13 cellular contexts compared by ENCODE assay signal in genomic region chr9:20872340-20872977, GRCh38.
DNase-seq lines count a peak whose midpoint lies in the region; ATAC-seq, FAIRE-seq and TF ChIP-seq lines count a peak whose summit lies in the region.
"Had no signal": no experiment of that assay in that cellular context is flagged by ENCODE, and none has a peak within 500 bp of the region (broad histone marks: within the 10 kb centered on the region; RNA-seq: fewer than 3 reads in every experiment).

No MANE protein-coding gene starts in this region.

- TF ChIP-seq POLR2A in HepG2 (IDR thresholded peaks at IDR 0.05; ENCODE audit: insufficient read depth in 1 of 2, low read depth in 2 of 2, low read length in 2 of 2) (no peak), right lobe of liver (IDR thresholded peaks at IDR 0.05) (no peak)

- DNase-seq in HepG2 (ENCODE audit: low spot score) (no peak), right lobe of liver (no peak), SK-N-SH (no peak), fibroblast of villous mesenchyme (ENCODE audit: low read depth) (peak; percentile 86), upper lobe of right lung (no peak), T-helper 9 cell (no peak)
- no peak for DNase-seq in stimulated activated CD4-positive, alpha-beta T cell treated with anti-CD3 and anti-CD28 coated beads, Interleukin-4, amount 100 ng/mL, for 1 hour
- no peak for DNase-seq in natural killer cell treated with Interleukin-12 subunit alpha and Interleukin-12 subunit beta and Interleukin-15 and Interleukin-18, amount 100 ng/mL, for 72 hours (ENCODE audit: low spot score)
- DNase-seq: NCI-H1694 treated with DMSO at 0.1 percent for 48 hours, nephron progenitor cell had no signal

- no peaks in the 10 kb centered on the region for H3K27me3 ChIP-seq in HepG2 (ENCODE audit: control insufficient read depth in 1 of 2, insufficient read depth in 2 of 2, low read length in 2 of 2)
- H3K27me3 ChIP-seq in right lobe of liver: no peaks in the 10 kb centered on the region
- no peaks in the 10 kb centered on the region for H3K27me3 ChIP-seq in SK-N-SH (ENCODE audit: insufficient read depth)
- H3K27me3 ChIP-seq in upper lobe of right lung: no peaks in the 10 kb centered on the region
- H3K27me3 ChIP-seq: vagina had no signal

- H3K9me3 Mint-ChIP-seq in natural killer cell treated with Interleukin-12 subunit alpha and Interleukin-12 subunit beta and Interleukin-15 and Interleukin-18, amount 100 ng/mL, for 72 hours: no peaks in the 10 kb centered on the region
- H3K9me3 Mint-ChIP-seq: nephron progenitor cell had no signal

- H3F3A ChIP-seq in SK-N-SH (replicated peaks; ENCODE audit: insufficient read depth): peaks cover 6% of the 10 kb centered on the region

- no peak overlapping the region for H3K4me3 Mint-ChIP-seq in natural killer cell treated with Interleukin-12 subunit alpha and Interleukin-12 subunit beta and Interleukin-15 and Interleukin-18, amount 100 ng/mL, for 72 hours
- H3K4me3 Mint-ChIP-seq: nephron progenitor cell had no signal

- no peaks in the 10 kb centered on the region for H3K4me1 ChIP-seq in HepG2 (ENCODE audit: insufficient read depth, low read length)
- H3K4me1 ChIP-seq in right lobe of liver: no peaks in the 10 kb centered on the region
- peaks cover 0 to 5% of the 10 kb centered on the region in 2 experiments; a peak in 1 of 4 replicates for H3K4me1 ChIP-seq in SK-N-SH (ENCODE audit: control insufficient read depth in 1 of 2, insufficient read depth in 2 of 2, low read depth in 1 of 2, low read length in 1 of 2)
- no peaks in the 10 kb centered on the region for H3K4me1 ChIP-seq in upper lobe of right lung
- H3K4me1 ChIP-seq: vagina had no signal

- H4K20me1 ChIP-seq in HepG2 (ENCODE audit: insufficient read depth, low read length) (no peaks in the 10 kb centered on the region), SK-N-SH (ENCODE audit: insufficient read depth) (no peaks in the 10 kb centered on the region)

- H3K4me1 Mint-ChIP-seq in natural killer cell treated with Interleukin-12 subunit alpha and Interleukin-12 subunit beta and Interleukin-15 and Interleukin-18, amount 100 ng/mL, for 72 hours (ENCODE audit: low read depth in 2 of 2): peaks cover 6 to 11% of the 10 kb centered on the region in 2 donors

- WGBS in HepG2 (ENCODE audit: low lambda C conversion rate): 90% methylated on average over 1 of the region's 1 CpG
- WGBS in right lobe of liver (ENCODE audit: insufficient coverage, low coverage, low lambda C conversion rate, missing lambda C conversion rate): 80% methylated on average over 1 of the region's 1 CpG
- 57% methylated on average over 1 of the region's 1 CpG for WGBS in SK-N-SH (ENCODE audit: low lambda C conversion rate)

- H2AFZ ChIP-seq in HepG2 (ENCODE audit: low read length) (no peak overlapping the region), SK-N-SH (ENCODE audit: low read depth) (no peak overlapping the region)

- peak overlapping the region in 1 of 2 donors; percentile 13 for H3K27ac Mint-ChIP-seq in natural killer cell treated with Interleukin-12 subunit alpha and Interleukin-12 subunit beta and Interleukin-15 and Interleukin-18, amount 100 ng/mL, for 72 hours
- H3K27ac Mint-ChIP-seq: nephron progenitor cell had no signal

- H3K9me2 ChIP-seq in SK-N-SH: no peaks in the 10 kb centered on the region

- H3K79me2 ChIP-seq in HepG2 (ENCODE audit: insufficient read depth, low read length) (no peaks in the 10 kb centered on the region), SK-N-SH (ENCODE audit: insufficient read depth) (no peaks in the 10 kb centered on the region)

- TF ChIP-seq CTCF in HepG2 (CRISPR knock-in tag; IDR thresholded peaks at IDR 0.05) (no peak), right lobe of liver (IDR thresholded peaks at IDR 0.05) (no peak), SK-N-SH (IDR thresholded peaks at IDR 0.05) (no peak), fibroblast of villous mesenchyme (IDR thresholded peaks at IDR 0.05; ENCODE audit: insufficient read depth, low read depth, low read length) (no peak), upper lobe of right lung (IDR thresholded peaks at IDR 0.05) (no peak)

- TF ChIP-seq EP300 in HepG2 (IDR thresholded peaks at IDR 0.05; ENCODE audit: low read depth in 2 of 2, low read length in 2 of 2) (no peak), HepG2 (CRISPR knock-in tag; IDR thresholded peaks at IDR 0.05; ENCODE audit: borderline replicate concordance) (no peak), SK-N-SH (IDR thresholded peaks at IDR 0.05; ENCODE audit: borderline replicate concordance in 1 of 2, low read depth in 1 of 2, low read length in 1 of 2) (peak in 1 of 2 experiments; percentile 37; a peak in 1 of 4 replicates)

- no peak for FAIRE-seq in HepG2 (lab: Jason Lieb, UNC)
- FAIRE-seq: GM12891 had no signal

- H3K4me3 ChIP-seq in HepG2 (replicated peaks in 1 of 3; ENCODE audit: insufficient read depth in 1 of 3, low read depth in 2 of 3, low read length in 3 of 3) (no peak overlapping the region), right lobe of liver (no peak overlapping the region), SK-N-SH (ENCODE audit: low read depth in 2 of 2, low read length in 1 of 2) (no peak overlapping the region), fibroblast of villous mesenchyme (ENCODE audit: low read depth, low read length) (no peak overlapping the region), upper lobe of right lung (no peak overlapping the region)
- H3K4me3 ChIP-seq: vagina had no signal

- ATAC-seq in HepG2 (no peak), right lobe of liver (no peak), upper lobe of right lung (peak; percentile 25)
- no peak for ATAC-seq in natural killer cell treated with Interleukin-12 subunit alpha and Interleukin-12 subunit beta and Interleukin-15 and Interleukin-18, amount 100 ng/mL, for 72 hours

- no peaks in the 10 kb centered on the region for H3K36me3 Mint-ChIP-seq in natural killer cell treated with Interleukin-12 subunit alpha and Interleukin-12 subunit beta and Interleukin-15 and Interleukin-18, amount 100 ng/mL, for 72 hours

- H3K9me3 ChIP-seq in HepG2 (ENCODE audit: low read length) (no peaks in the 10 kb centered on the region), right lobe of liver (no peaks in the 10 kb centered on the region), SK-N-SH (no peaks in the 10 kb centered on the region), upper lobe of right lung (no peaks in the 10 kb centered on the region)
- H3K9me3 ChIP-seq: vagina had no signal

- no peaks in the 10 kb centered on the region for H3K27me3 Mint-ChIP-seq in natural killer cell treated with Interleukin-12 subunit alpha and Interleukin-12 subunit beta and Interleukin-15 and Interleukin-18, amount 100 ng/mL, for 72 hours

- CTCF ChIA-PET in HepG2 (lab: Yijun Ruan, JAX; ENCODE audit: low intra/inter-chr PET ratio, low total read pairs): no interaction called here
- CTCF ChIA-PET in SK-N-SH (lab: Yijun Ruan, JAX): interaction anchor here (1.1 kb wide), 1 partner anchor 12 kb away, joined by 3 read pairs; no protein-coding TSS in a partner anchor

- BruUV-seq in HepG2 (replicated peaks; lab: Mats Ljungman, UMichigan): no TSS peak

- H3K9ac ChIP-seq in HepG2 (ENCODE audit: insufficient read depth, low read depth, low read length) (no peak overlapping the region), SK-N-SH (peak overlapping the region; percentile 10; the same call in 1 of the 2 replicates)

- H3K4me2 ChIP-seq in HepG2 (ENCODE audit: low read depth, low read length): no peak overlapping the region
- H3K4me2 ChIP-seq in SK-N-SH: peak overlapping the region; percentile 54

- H3K27ac ChIP-seq in HepG2 (ENCODE audit: extremely low read length, insufficient read depth, low read length) (no peak overlapping the region), right lobe of liver (no peak overlapping the region), SK-N-SH (ENCODE audit: low read depth in 2 of 2, low read length in 1 of 2) (peak overlapping the region in 1 of 2 experiments; percentile 84; a peak in 2 of 4 replicates), upper lobe of right lung (no peak overlapping the region)
- H3K27ac ChIP-seq: C4-2B, vagina had no signal

- intact Hi-C loops in HepG2 (cut with micrococcal nuclease; ENCODE audit: unreplicated experiment): no loop called here
- intact Hi-C loops in right lobe of liver (cut with DNase I): no loop called here
- intact Hi-C loops in upper lobe of right lung (cut with DNase I): no loop called here

- POLR2A ChIA-PET in HepG2 (lab: Yijun Ruan, JAX): no interaction called here
- POLR2A ChIA-PET in SK-N-SH (lab: Yijun Ruan, JAX): no interaction called here

- H3K36me3 ChIP-seq in HepG2 (replicated peaks in 1 of 2; ENCODE audit: control insufficient read depth in 1 of 2, insufficient read depth in 2 of 2, low read length in 2 of 2): no peaks in the 10 kb centered on the region; a peak in 1 of 5 replicates
- H3K36me3 ChIP-seq in right lobe of liver: no peaks in the 10 kb centered on the region
- H3K36me3 ChIP-seq in SK-N-SH (replicated peaks in 1 of 2; ENCODE audit: control insufficient read depth in 1 of 2, insufficient read depth in 2 of 2, low read length in 1 of 2): no peaks in the 10 kb centered on the region
- no peaks in the 10 kb centered on the region for H3K36me3 ChIP-seq in upper lobe of right lung
- H3K36me3 ChIP-seq: vagina had no signal

- in situ Hi-C loops in HepG2 (cut with HindIII; ENCODE audit: extremely low pct_ligation_motif_present, low pct_unique_long_range_greater_than_20kb): no loop called here

- TF ChIP-seq RAD21 in HepG2 (CRISPR knock-in tag; IDR thresholded peaks at IDR 0.05) (no peak), SK-N-SH (IDR thresholded peaks at IDR 0.05; ENCODE audit: low read length) (no peak)

TF ChIP-seq in HepG2, 621 proteins besides CTCF, POLR2A, EP300 and RAD21:
- TF ChIP-seq MAX (IDR thresholded peaks at IDR 0.05) (no peak), HNRNPK (IDR thresholded peaks at IDR 0.05; ENCODE audit: low read depth, low read length, poor library complexity, severe bottlenecking) (peak; percentile 43)
TF ChIP-seq in HepG2: peak in this region for 1.

TF ChIP-seq in SK-N-SH, 30 proteins besides CTCF, POLR2A, EP300 and RAD21 (continues in another document):
- TF ChIP-seq PBX3 (IDR thresholded peaks at IDR 0.05) (peak; percentile 50; the same call in 1 of the 2 replicates), USF1 (IDR thresholded peaks at IDR 0.05; ENCODE audit: borderline replicate concordance, low read depth) (no peak)

Comparison
In these comparisons a context has a peak if more than half of its experiments do, and no peak if none do; other contexts are left out.
1. Of the 25 proteins assayed by ChIP-seq in both HepG2 and SK-N-SH: peak only in HepG2: none; only in SK-N-SH: FOSL2, JUND, PBX3 and TCF12; in both: none; in neither: 20; mixed calls (peak in some experiments, not most) for 1.